1 cellular context compared by ENCODE assay signal in genomic region chr17:82329683-82330321, GRCh38.
TF ChIP-seq lines count a peak whose summit lies in the region.

No MANE protein-coding gene starts in this region.

TF ChIP-seq in HepG2, 621 proteins besides CTCF, POLR2A, EP300 and RAD21 (continued from another document and continues in another):
- TF ChIP-seq ZHX2 (IDR thresholded peaks at IDR 0.05; ENCODE audit: low read depth) (no peak; the same call in 1 of the 2 replicates), ZHX2 (CRISPR knock-in tag; IDR thresholded peaks at IDR 0.05; ENCODE audit: borderline replicate concordance) (no peak), NFE2L1 (CRISPR knock-in tag; IDR thresholded peaks at IDR 0.05; ENCODE audit: borderline replicate concordance) (peak; percentile 11; the same call in 1 of the 2 replicates), SNAPC4 (CRISPR knock-in tag; IDR thresholded peaks at IDR 0.05) (no peak), ATF7-NPFF (CRISPR knock-in tag; IDR thresholded peaks at IDR 0.05; ENCODE audit: low read depth) (0 out of 2 replicates have a peak, but pooled peaks have one; percentile 2), ZBTB33 (CRISPR knock-in tag; IDR thresholded peaks at IDR 0.05) (no peak), ZBTB46 (CRISPR knock-in tag; IDR thresholded peaks at IDR 0.05; ENCODE audit: borderline replicate concordance) (no peak), HOXA3 (CRISPR knock-in tag; IDR thresholded peaks at IDR 0.05) (no peak), ESRRA (CRISPR knock-in tag; IDR thresholded peaks at IDR 0.05; ENCODE audit: low read depth) (no peak), ZNF350 (CRISPR knock-in tag; IDR thresholded peaks at IDR 0.05; ENCODE audit: borderline replicate concordance, low read depth) (no peak), ZNF589 (CRISPR knock-in tag; conservative IDR thresholded peaks at IDR 0.05) (no peak), ZFP36 (IDR thresholded peaks at IDR 0.05; ENCODE audit: borderline replicate concordance, low read depth, low read length, partially characterized antibody) (no peak), EEA1 (CRISPR knock-in tag; IDR thresholded peaks at IDR 0.05; ENCODE audit: borderline replicate concordance) (peak; percentile 24; the same call in 1 of the 2 replicates), SNRNP70 (IDR thresholded peaks at IDR 0.05; ENCODE audit: low read depth, low read length) (no peak), NAIF1 (CRISPR knock-in tag; IDR thresholded peaks at IDR 0.05; ENCODE audit: borderline replicate concordance) (no peak), ZBTB40 (IDR thresholded peaks at IDR 0.05) (no peak), ZBTB40 (CRISPR knock-in tag; IDR thresholded peaks at IDR 0.05) (no peak), NCOR1 (IDR thresholded peaks at IDR 0.05; ENCODE audit: borderline replicate concordance, low read length) (no peak), ZNF232 (CRISPR knock-in tag; IDR thresholded peaks at IDR 0.05; ENCODE audit: borderline replicate concordance) (no peak), ZNF251 (CRISPR knock-in tag; IDR thresholded peaks at IDR 0.05) (no peak), ZNF605 (CRISPR knock-in tag; IDR thresholded peaks at IDR 0.05) (no peak), MBNL3 (CRISPR knock-in tag; conservative IDR thresholded peaks at IDR 0.05) (no peak), YEATS2 (CRISPR knock-in tag; IDR thresholded peaks at IDR 0.05; ENCODE audit: borderline replicate concordance) (no peak), ZSCAN29 (CRISPR knock-in tag; conservative IDR thresholded peaks at IDR 0.05) (no peak), RXRA (CRISPR knock-in tag; IDR thresholded peaks at IDR 0.05) (no peak), ZNF33A (CRISPR knock-in tag; IDR thresholded peaks at IDR 0.05; ENCODE audit: borderline replicate concordance) (no peak), STAT5B (CRISPR knock-in tag; IDR thresholded peaks at IDR 0.05) (no peak), PHF5A (CRISPR knock-in tag; IDR thresholded peaks at IDR 0.05; ENCODE audit: low read depth, unreplicated experiment) (peak; percentile 3), SRF (IDR thresholded peaks at IDR 0.05; ENCODE audit: low read depth, low read length) (no peak), ZSCAN21 (CRISPR knock-in tag; IDR thresholded peaks at IDR 0.05; ENCODE audit: borderline replicate concordance) (0 out of 2 replicates have a peak, but pooled peaks have one; percentile 40), ZKSCAN8 (CRISPR knock-in tag; IDR thresholded peaks at IDR 0.05; ENCODE audit: borderline replicate concordance) (no peak), ZNF672 (CRISPR knock-in tag; IDR thresholded peaks at IDR 0.05) (no peak), PHF20 (CRISPR knock-in tag; IDR thresholded peaks at IDR 0.05) (no peak)
